Comparison of ENCODE assay signal across 15 cellular contexts in the genomic region with DNA sequence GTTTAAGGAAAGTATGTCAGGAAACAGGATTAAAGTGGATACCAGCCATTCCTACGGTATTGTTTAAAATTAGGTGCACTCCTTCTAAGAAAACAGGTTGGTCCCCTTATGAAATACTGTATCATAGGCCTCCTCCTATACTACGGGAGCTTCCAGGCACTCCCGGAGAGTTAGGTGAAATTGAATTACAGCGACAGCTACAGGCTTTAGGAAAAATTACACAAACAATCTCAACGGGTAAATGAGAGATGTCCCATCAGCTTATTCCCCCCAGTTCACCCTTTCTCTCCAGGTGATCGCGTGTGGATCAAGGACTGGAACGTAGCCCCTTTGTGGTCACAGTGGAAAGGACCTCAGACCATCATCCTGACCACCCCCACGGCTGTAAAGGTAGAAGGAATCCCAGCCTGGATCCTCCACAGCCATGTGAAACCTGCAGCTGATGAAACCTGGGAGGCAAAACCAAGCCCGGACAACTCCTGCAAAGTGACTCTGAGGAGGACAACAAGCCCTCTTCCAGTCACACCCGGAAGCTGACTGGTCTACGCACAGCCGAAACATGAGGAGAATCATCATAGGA. TPM values are rescaled to one million over a fixed set of nuclear protein-coding genes. Genes with fewer than 3 reads are reported as not detected.
A peak's percentile ranks its signal among the peaks of the same experiment; 100 is the strongest.
DNase-seq lines count a peak whose midpoint lies in the region; ATAC-seq and TF ChIP-seq lines count a peak whose summit lies in the region.
"Had no signal": no experiment of that assay in that cellular context is flagged by ENCODE, and none has a peak within 500 bp of the region (broad histone marks: within the 10 kb centered on the region; RNA-seq: fewer than 3 reads in every experiment).

No MANE protein-coding gene starts in this region.

- no peaks in the 10 kb centered on the region for H3K4me1 Mint-ChIP-seq in WTC11
- H3K4me1 Mint-ChIP-seq: activated B cell treated with CpG ODN at 0.5 μM for 24 hours had no signal

- TF ChIP-seq CTCF in AG09309 (IDR thresholded peaks at IDR 0.05; ENCODE audit: control insufficient read depth, insufficient read depth, low read depth, low read length, missing control alignments), result peak; percentile 29
- TF ChIP-seq CTCF in WTC11 (IDR thresholded peaks at IDR 0.05), result 0 out of 2 replicates have a peak, but pooled peaks have one; percentile 17

- no peaks in the 10 kb centered on the region for H3K36me3 ChIP-seq in H7 (replicated peaks; ENCODE audit: control insufficient read depth, insufficient read depth, low read length)
- H3K36me3 ChIP-seq: thoracic aorta had no signal

- no peaks in the 10 kb centered on the region for H3K36me3 Mint-ChIP-seq in WTC11

- peaks cover 8% of the 10 kb centered on the region for H3K9me3 Mint-ChIP-seq in WTC11
- H3K9me3 Mint-ChIP-seq: activated T-helper 1 cell treated with anti-CD3 and anti-CD28 coated beads, Interleukin-12 subunit alpha, Interleukin-12 subunit beta, Interleukin-2, Interleukin-4 antibody, amounts not matched to agents 30 ng/mL and 10 ng/mL and 1 ng/mL, durations not matched to agents 14 hours and 24 hours and 36 hours had no signal

- CTCF ChIA-PET in WTC11 (lab: Charles Lee), result interaction anchor here (0.6 to 1.8 kb wide), 24 partner anchors 10 to 1323 kb away, joined by 3 to 12 read pairs (median 3); a partner anchor contains a TSS

- H3K4me3 Mint-ChIP-seq in WTC11, result no peak overlapping the region
- H3K4me3 Mint-ChIP-seq: activated B cell treated with CpG ODN at 0.5 μM for 24 hours; activated T-helper 1 cell treated with anti-CD3 and anti-CD28 coated beads, Interleukin-12 subunit alpha, Interleukin-12 subunit beta, Interleukin-2, Interleukin-4 antibody, amounts not matched to agents 30 ng/mL and 10 ng/mL and 1 ng/mL, durations not matched to agents 14 hours and 24 hours and 36 hours had no signal

- H3K27me3 Mint-ChIP-seq in WTC11 (ENCODE audit: low read depth), result no peaks in the 10 kb centered on the region; the same call in 1 of the 2 replicates

- ATAC-seq in WTC11 (no peak), HG03045 (IDR thresholded peaks at IDR 0.05; ENCODE audit: unreplicated experiment) (no peak), HG03135 (IDR thresholded peaks at IDR 0.05; ENCODE audit: unreplicated experiment) (no peak)
- ATAC-seq: left lobe of liver had no signal

- DNase-seq in AG09309 (ENCODE audit: low read depth), result no peak
- DNase-seq in H7, result peak; percentile 23
- peak; percentile 11 for DNase-seq in WTC11 (ENCODE audit: low spot score)
- DNase-seq in kidney glomerular epithelial cell (lab: John Stamatoyannopoulos, UW), result peak; percentile 28
- DNase-seq in stimulated activated CD4-positive, alpha-beta T cell treated with anti-CD3 and anti-CD28 coated beads, Interleukin-12 subunit alpha, Interleukin-12 subunit beta, amount 100 ng/mL, for 4 hours, result no peak
- DNase-seq in T-helper 9 cell, result no peak
- DNase-seq: activated B cell treated with CpG ODN at 0.5 μM for 24 hours, NCI-H1694 had no signal

- H3K27ac Mint-ChIP-seq in WTC11, result 0 out of 2 replicates have a peak overlapping the region, but pooled peaks have one; percentile 15
- H3K27ac Mint-ChIP-seq: activated B cell treated with CpG ODN at 0.5 μM for 24 hours; activated T-helper 1 cell treated with anti-CD3 and anti-CD28 coated beads, Interleukin-12 subunit alpha, Interleukin-12 subunit beta, Interleukin-2, Interleukin-4 antibody, amounts not matched to agents 30 ng/mL and 10 ng/mL and 1 ng/mL, durations not matched to agents 14 hours and 24 hours and 36 hours had no signal

- no peaks in the 10 kb centered on the region for H3K27me3 ChIP-seq in H7 (ENCODE audit: control insufficient read depth, insufficient read depth, low read length)

- POLR2A ChIA-PET in WTC11 (lab: Charles Lee), result no interaction called here

- H3K4me3 ChIP-seq in AG09309 (ENCODE audit: control insufficient read depth, low read depth, low read length) (no peak overlapping the region), H7 (ENCODE audit: insufficient read depth, low read depth, low read length) (no peak overlapping the region)
- H3K4me3 ChIP-seq: thoracic aorta had no signal

TF ChIP-seq in WTC11, 78 proteins besides CTCF, POLR2A, EP300 and RAD21:
- TF ChIP-seq, protein P1, sequence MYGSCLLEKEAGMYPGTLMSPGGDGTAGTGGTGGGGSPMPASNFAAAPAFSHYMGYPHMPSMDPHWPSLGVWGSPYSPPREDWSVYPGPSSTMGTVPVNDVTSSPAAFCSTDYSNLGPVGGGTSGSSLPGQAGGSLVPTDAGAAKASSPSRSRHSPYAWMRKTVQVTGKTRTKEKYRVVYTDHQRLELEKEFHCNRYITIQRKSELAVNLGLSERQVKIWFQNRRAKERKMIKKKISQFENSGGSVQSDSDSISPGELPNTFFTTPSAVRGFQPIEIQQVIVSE (CRISPR knock-in tag; IDR thresholded peaks at IDR 0.05; ENCODE audit: borderline replicate concordance), result no peak
- TF ChIP-seq, protein P2, sequence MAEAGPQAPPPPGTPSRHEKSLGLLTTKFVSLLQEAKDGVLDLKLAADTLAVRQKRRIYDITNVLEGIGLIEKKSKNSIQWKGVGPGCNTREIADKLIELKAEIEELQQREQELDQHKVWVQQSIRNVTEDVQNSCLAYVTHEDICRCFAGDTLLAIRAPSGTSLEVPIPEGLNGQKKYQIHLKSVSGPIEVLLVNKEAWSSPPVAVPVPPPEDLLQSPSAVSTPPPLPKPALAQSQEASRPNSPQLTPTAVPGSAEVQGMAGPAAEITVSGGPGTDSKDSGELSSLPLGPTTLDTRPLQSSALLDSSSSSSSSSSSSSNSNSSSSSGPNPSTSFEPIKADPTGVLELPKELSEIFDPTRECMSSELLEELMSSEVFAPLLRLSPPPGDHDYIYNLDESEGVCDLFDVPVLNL (CRISPR knock-in tag; IDR thresholded peaks at IDR 0.05; ENCODE audit: borderline replicate concordance, low read depth), result no peak
- TF ChIP-seq, protein P3, sequence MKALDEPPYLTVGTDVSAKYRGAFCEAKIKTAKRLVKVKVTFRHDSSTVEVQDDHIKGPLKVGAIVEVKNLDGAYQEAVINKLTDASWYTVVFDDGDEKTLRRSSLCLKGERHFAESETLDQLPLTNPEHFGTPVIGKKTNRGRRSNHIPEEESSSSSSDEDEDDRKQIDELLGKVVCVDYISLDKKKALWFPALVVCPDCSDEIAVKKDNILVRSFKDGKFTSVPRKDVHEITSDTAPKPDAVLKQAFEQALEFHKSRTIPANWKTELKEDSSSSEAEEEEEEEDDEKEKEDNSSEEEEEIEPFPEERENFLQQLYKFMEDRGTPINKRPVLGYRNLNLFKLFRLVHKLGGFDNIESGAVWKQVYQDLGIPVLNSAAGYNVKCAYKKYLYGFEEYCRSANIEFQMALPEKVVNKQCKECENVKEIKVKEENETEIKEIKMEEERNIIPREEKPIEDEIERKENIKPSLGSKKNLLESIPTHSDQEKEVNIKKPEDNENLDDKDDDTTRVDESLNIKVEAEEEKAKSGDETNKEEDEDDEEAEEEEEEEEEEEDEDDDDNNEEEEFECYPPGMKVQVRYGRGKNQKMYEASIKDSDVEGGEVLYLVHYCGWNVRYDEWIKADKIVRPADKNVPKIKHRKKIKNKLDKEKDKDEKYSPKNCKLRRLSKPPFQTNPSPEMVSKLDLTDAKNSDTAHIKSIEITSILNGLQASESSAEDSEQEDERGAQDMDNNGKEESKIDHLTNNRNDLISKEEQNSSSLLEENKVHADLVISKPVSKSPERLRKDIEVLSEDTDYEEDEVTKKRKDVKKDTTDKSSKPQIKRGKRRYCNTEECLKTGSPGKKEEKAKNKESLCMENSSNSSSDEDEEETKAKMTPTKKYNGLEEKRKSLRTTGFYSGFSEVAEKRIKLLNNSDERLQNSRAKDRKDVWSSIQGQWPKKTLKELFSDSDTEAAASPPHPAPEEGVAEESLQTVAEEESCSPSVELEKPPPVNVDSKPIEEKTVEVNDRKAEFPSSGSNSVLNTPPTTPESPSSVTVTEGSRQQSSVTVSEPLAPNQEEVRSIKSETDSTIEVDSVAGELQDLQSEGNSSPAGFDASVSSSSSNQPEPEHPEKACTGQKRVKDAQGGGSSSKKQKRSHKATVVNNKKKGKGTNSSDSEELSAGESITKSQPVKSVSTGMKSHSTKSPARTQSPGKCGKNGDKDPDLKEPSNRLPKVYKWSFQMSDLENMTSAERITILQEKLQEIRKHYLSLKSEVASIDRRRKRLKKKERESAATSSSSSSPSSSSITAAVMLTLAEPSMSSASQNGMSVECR (CRISPR knock-in tag; IDR thresholded peaks at IDR 0.05; ENCODE audit: borderline replicate concordance), result no peak
- TF ChIP-seq JAZF1 (CRISPR knock-in tag; IDR thresholded peaks at IDR 0.05), result no peak
- no peak for TF ChIP-seq ZNF416 (CRISPR knock-in tag; IDR thresholded peaks at IDR 0.05)
TF ChIP-seq in WTC11: peak in this region for 0.

RNA-seq across cellular contexts. Expression of a gene that starts 25.1 kb away (rescaled TPM):
- 165 and 173 TPM in 2 replicates for total RNA-seq in H7 (2014; rRNA removed; shearing (Covaris generic))
- total RNA-seq in WTC11 (2021), result 95.9 to 98.8 TPM (median 97.6 TPM) in 3 replicates

RNA-seq across cellular contexts. Expression of a gene that starts 59.4 kb away (rescaled TPM):
- not detected in 2 replicates for total RNA-seq in H7 (2014; rRNA removed; shearing (Covaris generic))
- total RNA-seq in WTC11 (2021), result not detected in 3 replicates
- total RNA-seq: activated B cell treated with CpG ODN at 0.5 μM for 24 hours; activated T-helper 1 cell treated with anti-CD3 and anti-CD28 coated beads, Interleukin-12 subunit alpha, Interleukin-12 subunit beta, Interleukin-2, Interleukin-4 antibody, amounts not matched to agents 30 ng/mL and 10 ng/mL and 1 ng/mL, durations not matched to agents 14 hours and 24 hours and 36 hours; fibroblast of lung; pulmonary artery endothelial cell; thoracic aorta had no signal

Comparison
In these comparisons a context has a peak if more than half of its experiments do, and no peak if none do; other contexts are left out.
1. DNase-seq: peak in H7 (single experiment), WTC11 (single experiment) and kidney glomerular epithelial cell (single experiment); none in AG09309 (single experiment), stimulated activated CD4-positive, alpha-beta T cell treated with anti-CD3 and anti-CD28 coated beads, Interleukin-12 subunit alpha, Interleukin-12 subunit beta, amount 100 ng/mL, for 4 hours (single experiment) and T-helper 9 cell (single experiment).